In genomic region chr20:62496525-62497218, GRCh38 we compare ENCODE assay signal across 9 cellular contexts. TPM values are rescaled to one million over a fixed set of nuclear protein-coding genes. Genes with fewer than 3 reads are reported as not detected.
DNase-seq lines count a peak whose midpoint lies in the region; ATAC-seq and TF ChIP-seq lines count a peak whose summit lies in the region.
"Had no signal": no experiment of that assay in that cellular context is flagged by ENCODE, and none has a peak within 500 bp of the region (broad histone marks: within the 10 kb centered on the region; RNA-seq: fewer than 3 reads in every experiment).

No MANE protein-coding gene starts in this region.

- no peaks in the 10 kb centered on the region for H3K36me3 ChIP-seq in DOHH2 (ENCODE audit: control insufficient read depth, low read length)
- H3K36me3 ChIP-seq in Karpas-422 (ENCODE audit: insufficient read depth, low read length), result no peaks in the 10 kb centered on the region
- no peaks in the 10 kb centered on the region for H3K36me3 ChIP-seq in ascending aorta
- no peaks in the 10 kb centered on the region for H3K36me3 ChIP-seq in lower lobe of right lung
- no peaks in the 10 kb centered on the region for H3K36me3 ChIP-seq in ovary

- no peak for TF ChIP-seq EP300 in ovary (IDR thresholded peaks at IDR 0.05)

- no peak overlapping the region for H3K27ac ChIP-seq in DOHH2 (ENCODE audit: low read depth, low read length)
- H3K27ac ChIP-seq in Karpas-422 (ENCODE audit: low read length), result no peak overlapping the region
- no peak overlapping the region for H3K27ac ChIP-seq in ascending aorta
- no peak overlapping the region for H3K27ac ChIP-seq in lower lobe of right lung
- H3K27ac ChIP-seq in ovary, result no peak overlapping the region

- H2AFZ ChIP-seq in Karpas-422 (ENCODE audit: low read length), result no peak overlapping the region

- H3K27me3 ChIP-seq in DOHH2 (ENCODE audit: control insufficient read depth, low read length) (no peaks in the 10 kb centered on the region), Karpas-422 (ENCODE audit: low read length) (no peaks in the 10 kb centered on the region), ascending aorta (peaks cover 4% of the 10 kb centered on the region), lower lobe of right lung (ENCODE audit: low read depth) (peaks cover 4% of the 10 kb centered on the region), ovary (no peaks in the 10 kb centered on the region)

- H3K4me2 ChIP-seq in DOHH2 (ENCODE audit: low read length) (0 out of 2 replicates have a peak overlapping the region, but pooled peaks have one; percentile 2), Karpas-422 (ENCODE audit: low read depth, low read length, poor library complexity, severe bottlenecking) (no peak overlapping the region)

- whole genome bisulfite sequencing in ovary, 3 donors, result 13 to 24% (median 24%) methylated on average over 28 to 37 of the region's 37 CpGs

- H3F3A ChIP-seq in DOHH2 (ENCODE audit: control insufficient read depth, insufficient read depth), result peaks cover 6% of the 10 kb centered on the region

- intact Hi-C loops in ascending aorta (cut with DNase I), result loop anchor here (5.0 kb wide), 1 partner anchor 194 kb away; the partner anchor contains the start of gene ADRM1
- intact Hi-C loops in lower lobe of right lung (cut with DNase I), result no loop called here
- intact Hi-C loops in ovary (cut with DNase I), result loop anchor here in 1 of 4 donors (10.0 kb wide), 1 partner anchor 288 kb away; no protein-coding TSS in a partner anchor

- peak; percentile 70 for TF ChIP-seq CTCF in DOHH2 (IDR thresholded peaks at IDR 0.05; ENCODE audit: low read depth, low read length, poor library complexity, severe bottlenecking)
- TF ChIP-seq CTCF in ascending aorta (IDR thresholded peaks at IDR 0.05), result peak in 2 of 3 experiments; percentile 47 to 53
- TF ChIP-seq CTCF in lower lobe of right lung (IDR thresholded peaks at IDR 0.05), result peak; percentile 65
- peak in 1 of 3 donors; percentile 18 for TF ChIP-seq CTCF in ovary (IDR thresholded peaks at IDR 0.05)

- H3K79me2 ChIP-seq in DOHH2 (ENCODE audit: control insufficient read depth, low read length), result no peaks in the 10 kb centered on the region
- H3K79me2 ChIP-seq in Karpas-422 (ENCODE audit: low read length), result no peaks in the 10 kb centered on the region

- no peak overlapping the region for H3K9ac ChIP-seq in Karpas-422 (ENCODE audit: low read length)

- H3K9me3 ChIP-seq in DOHH2 (ENCODE audit: control insufficient read depth, insufficient read depth, low read length), result peaks cover 3% of the 10 kb centered on the region; the same call in 1 of the 2 replicates
- no peaks in the 10 kb centered on the region for H3K9me3 ChIP-seq in Karpas-422 (ENCODE audit: low read length)
- no peaks in the 10 kb centered on the region for H3K9me3 ChIP-seq in ascending aorta
- no peaks in the 10 kb centered on the region for H3K9me3 ChIP-seq in lower lobe of right lung
- H3K9me3 ChIP-seq in ovary, result no peaks in the 10 kb centered on the region

- peak; percentile 6 to 38 for ATAC-seq in lower lobe of right lung
- ATAC-seq in HG03520 (IDR thresholded peaks at IDR 0.05; ENCODE audit: unreplicated experiment), result no peak

- H4K20me1 ChIP-seq in DOHH2 (ENCODE audit: control insufficient read depth, insufficient read depth, low read depth, low read length) (no peaks in the 10 kb centered on the region), Karpas-422 (ENCODE audit: insufficient read depth, low read depth, low read length) (no peaks in the 10 kb centered on the region)

- peaks cover 50% of the 10 kb centered on the region for H3K4me1 ChIP-seq in DOHH2 (ENCODE audit: control insufficient read depth, low read length)
- peaks cover 7% of the 10 kb centered on the region for H3K4me1 ChIP-seq in Karpas-422 (ENCODE audit: low read length)
- H3K4me1 ChIP-seq in ascending aorta, result no peaks in the 10 kb centered on the region
- peaks cover 13% of the 10 kb centered on the region for H3K4me1 ChIP-seq in lower lobe of right lung
- no peaks in the 10 kb centered on the region for H3K4me1 ChIP-seq in ovary (ENCODE audit: insufficient read depth)

- no peaks in the 10 kb centered on the region for H3K9me2 ChIP-seq in DOHH2 (replicated peaks; ENCODE audit: control insufficient read depth, low read length)
- H3K9me2 ChIP-seq in Karpas-422 (replicated peaks; ENCODE audit: insufficient read depth, low read length), result no peaks in the 10 kb centered on the region

- no peak for TF ChIP-seq POLR2A in ovary (IDR thresholded peaks at IDR 0.05)

- H3K4me3 ChIP-seq in DOHH2 (ENCODE audit: low read length) (no peak overlapping the region), Karpas-422 (ENCODE audit: low read length) (no peak overlapping the region), ascending aorta (no peak overlapping the region), lower lobe of right lung (no peak overlapping the region), ovary (no peak overlapping the region)

- peak; percentile 76 for DNase-seq in Karpas-422
- no peak for DNase-seq in ascending aorta (ENCODE audit: low spot score in 2 of 2)
- DNase-seq in lower lobe of right lung, result no peak
- no peak for DNase-seq in KG1 (lab: John Stamatoyannopoulos, UW)
- no peak for DNase-seq in ovary
- DNase-seq in activated gamma-delta T cell (lab: John Stamatoyannopoulos, UW), result no peak

RNA-seq across cellular contexts. Expression of gene GATA5, which starts 20.9 kb away (rescaled TPM):
- not detected in 2 replicates for total RNA-seq in Karpas-422 (2014; rRNA removed; shearing (Covaris generic); ENCODE audit: low replicate concordance)
- total RNA-seq in ascending aorta, result not detected
- 1.8 TPM for total RNA-seq in lower lobe of right lung
- total RNA-seq in ovary, result 1 to 10 TPM in 2 of 7 donors, under 1 TPM in 3, not detected in 2; 0.13 to 5.5 (median 0.92) TPM
- 1 to 10 TPM in 1 of 2 donors, under 1 TPM in 1; 0.08 to 1.3 TPM for polyA plus RNA-seq in ovary
- total RNA-seq: LHCN-M2 had no signal
